Comparison of ENCODE assay signal across 8 cellular contexts in the genomic region with DNA sequence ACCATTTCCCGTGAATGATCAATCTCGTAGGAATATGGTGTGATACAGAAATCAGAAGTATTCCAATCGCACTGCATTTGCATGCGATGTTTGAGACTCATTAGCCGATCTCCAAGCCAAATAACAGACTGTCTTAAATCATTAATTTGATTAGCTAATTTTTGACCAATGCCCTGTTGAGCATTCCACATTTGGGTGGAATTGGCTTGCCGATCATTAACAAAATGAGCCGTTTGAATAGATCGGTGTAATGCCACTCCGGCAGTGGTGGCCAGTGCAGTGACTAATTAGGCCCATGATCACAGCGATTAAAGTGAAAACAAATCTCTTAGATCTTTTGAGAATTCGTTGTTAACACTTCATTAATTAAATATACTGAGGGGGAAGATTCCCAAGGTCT. TPM values are rescaled to one million over a fixed set of nuclear protein-coding genes. Genes with fewer than 3 reads are reported as not detected.
A peak's percentile ranks its signal among the peaks of the same experiment; 100 is the strongest.
DNase-seq lines count a peak whose midpoint lies in the region; TF ChIP-seq lines count a peak whose summit lies in the region.
"Not testable (repeated sequence)": the region's sequence is repeated elsewhere in the genome, so short reads cannot be mapped to it uniquely, and the experiment has no call there.
"Had no signal": no experiment of that assay in that cellular context is flagged by ENCODE, and none has a peak within 500 bp of the region (broad histone marks: within the 10 kb centered on the region; RNA-seq: fewer than 3 reads in every experiment).

No MANE protein-coding gene starts in this region.

- not testable (repeated sequence) for TF ChIP-seq CTCF in epithelial cell of proximal tubule (conservative IDR thresholded peaks at IDR 0.05; ENCODE audit: low read depth, low read length)

- not testable (repeated sequence) for H3K4me3 ChIP-seq in epithelial cell of proximal tubule (ENCODE audit: low read depth, low read length)

- DNase-seq in epithelial cell of proximal tubule (ENCODE audit: low read depth) (peak; percentile 74), kidney tubule cell (ENCODE audit: low spot score) (peak; percentile 65), left kidney (ENCODE audit: low read depth, low spot score) (peak; percentile 15), renal cortical epithelial cell (ENCODE audit: low read depth) (peak; percentile 72)

RNA-seq across cellular contexts. Expression of a gene that starts 27.8 kb away (rescaled TPM):
- total RNA-seq in epithelial cell of proximal tubule: not detected in 2 replicates
- 0.05 TPM in 1 of 2 replicates, not detected in the other for total RNA-seq in renal cortical epithelial cell
- total RNA-seq: A172, A673, Calu3, Daoy had no signal

Comparison
In these comparisons a context has a peak if more than half of its experiments do, and no peak if none do; other contexts are left out.
1. DNase-seq: peak in every context shown above with its lines; median percentile 74 in epithelial cell of proximal tubule; 72 in renal cortical epithelial cell; 65 in kidney tubule cell; 15 in left kidney.